1 cellular context compared by ENCODE assay signal in genomic region chr16:67660564-67661028, GRCh38.
TF ChIP-seq lines count a peak whose summit lies in the region.

PARD6A (plus strand) TSS chr16:67660960; CDS start chr16:67661039, 79 bp downstream.

TF ChIP-seq in K562, 482 proteins besides CTCF, POLR2A, EP300 and RAD21 (continued from another document and continues in another):
- TF ChIP-seq, protein P1, sequence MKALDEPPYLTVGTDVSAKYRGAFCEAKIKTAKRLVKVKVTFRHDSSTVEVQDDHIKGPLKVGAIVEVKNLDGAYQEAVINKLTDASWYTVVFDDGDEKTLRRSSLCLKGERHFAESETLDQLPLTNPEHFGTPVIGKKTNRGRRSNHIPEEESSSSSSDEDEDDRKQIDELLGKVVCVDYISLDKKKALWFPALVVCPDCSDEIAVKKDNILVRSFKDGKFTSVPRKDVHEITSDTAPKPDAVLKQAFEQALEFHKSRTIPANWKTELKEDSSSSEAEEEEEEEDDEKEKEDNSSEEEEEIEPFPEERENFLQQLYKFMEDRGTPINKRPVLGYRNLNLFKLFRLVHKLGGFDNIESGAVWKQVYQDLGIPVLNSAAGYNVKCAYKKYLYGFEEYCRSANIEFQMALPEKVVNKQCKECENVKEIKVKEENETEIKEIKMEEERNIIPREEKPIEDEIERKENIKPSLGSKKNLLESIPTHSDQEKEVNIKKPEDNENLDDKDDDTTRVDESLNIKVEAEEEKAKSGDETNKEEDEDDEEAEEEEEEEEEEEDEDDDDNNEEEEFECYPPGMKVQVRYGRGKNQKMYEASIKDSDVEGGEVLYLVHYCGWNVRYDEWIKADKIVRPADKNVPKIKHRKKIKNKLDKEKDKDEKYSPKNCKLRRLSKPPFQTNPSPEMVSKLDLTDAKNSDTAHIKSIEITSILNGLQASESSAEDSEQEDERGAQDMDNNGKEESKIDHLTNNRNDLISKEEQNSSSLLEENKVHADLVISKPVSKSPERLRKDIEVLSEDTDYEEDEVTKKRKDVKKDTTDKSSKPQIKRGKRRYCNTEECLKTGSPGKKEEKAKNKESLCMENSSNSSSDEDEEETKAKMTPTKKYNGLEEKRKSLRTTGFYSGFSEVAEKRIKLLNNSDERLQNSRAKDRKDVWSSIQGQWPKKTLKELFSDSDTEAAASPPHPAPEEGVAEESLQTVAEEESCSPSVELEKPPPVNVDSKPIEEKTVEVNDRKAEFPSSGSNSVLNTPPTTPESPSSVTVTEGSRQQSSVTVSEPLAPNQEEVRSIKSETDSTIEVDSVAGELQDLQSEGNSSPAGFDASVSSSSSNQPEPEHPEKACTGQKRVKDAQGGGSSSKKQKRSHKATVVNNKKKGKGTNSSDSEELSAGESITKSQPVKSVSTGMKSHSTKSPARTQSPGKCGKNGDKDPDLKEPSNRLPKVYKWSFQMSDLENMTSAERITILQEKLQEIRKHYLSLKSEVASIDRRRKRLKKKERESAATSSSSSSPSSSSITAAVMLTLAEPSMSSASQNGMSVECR (CRISPR knock-in tag; IDR thresholded peaks at IDR 0.05): peak; percentile 58; the same call in 1 of the 2 replicates
- no peak for TF ChIP-seq EZH2 (IDR thresholded peaks at IDR 0.05; ENCODE audit: borderline replicate concordance, low read depth, low read length)
- no peak for TF ChIP-seq ZNF184 (CRISPR knock-in tag; IDR thresholded peaks at IDR 0.05)
- TF ChIP-seq ZNF76 (CRISPR knock-in tag; IDR thresholded peaks at IDR 0.05; ENCODE audit: borderline replicate concordance): 0 out of 2 replicates have a peak, but pooled peaks have one; percentile 20
- TF ChIP-seq BRD4 (IDR thresholded peaks at IDR 0.05): no peak
- no peak for TF ChIP-seq ZNF212 (CRISPR knock-in tag; IDR thresholded peaks at IDR 0.05)
- no peak for TF ChIP-seq CHCHD3 (CRISPR knock-in tag; IDR thresholded peaks at IDR 0.05)
- TF ChIP-seq RNF2 (IDR thresholded peaks at IDR 0.05): no peak
- no peak for TF ChIP-seq ZKSCAN3 (CRISPR knock-in tag; IDR thresholded peaks at IDR 0.05)
- TF ChIP-seq ATF7 (IDR thresholded peaks at IDR 0.05): peak; percentile 96
- TF ChIP-seq, protein P2, sequence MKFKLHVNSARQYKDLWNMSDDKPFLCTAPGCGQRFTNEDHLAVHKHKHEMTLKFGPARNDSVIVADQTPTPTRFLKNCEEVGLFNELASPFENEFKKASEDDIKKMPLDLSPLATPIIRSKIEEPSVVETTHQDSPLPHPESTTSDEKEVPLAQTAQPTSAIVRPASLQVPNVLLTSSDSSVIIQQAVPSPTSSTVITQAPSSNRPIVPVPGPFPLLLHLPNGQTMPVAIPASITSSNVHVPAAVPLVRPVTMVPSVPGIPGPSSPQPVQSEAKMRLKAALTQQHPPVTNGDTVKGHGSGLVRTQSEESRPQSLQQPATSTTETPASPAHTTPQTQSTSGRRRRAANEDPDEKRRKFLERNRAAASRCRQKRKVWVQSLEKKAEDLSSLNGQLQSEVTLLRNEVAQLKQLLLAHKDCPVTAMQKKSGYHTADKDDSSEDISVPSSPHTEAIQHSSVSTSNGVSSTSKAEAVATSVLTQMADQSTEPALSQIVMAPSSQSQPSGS (CRISPR knock-in tag; IDR thresholded peaks at IDR 0.05): no peak
- TF ChIP-seq, protein P3, sequence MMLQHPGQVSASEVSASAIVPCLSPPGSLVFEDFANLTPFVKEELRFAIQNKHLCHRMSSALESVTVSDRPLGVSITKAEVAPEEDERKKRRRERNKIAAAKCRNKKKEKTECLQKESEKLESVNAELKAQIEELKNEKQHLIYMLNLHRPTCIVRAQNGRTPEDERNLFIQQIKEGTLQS (IDR thresholded peaks at IDR 0.05): peak; percentile 99
- TF ChIP-seq, protein P3 (CRISPR knock-in tag; conservative IDR thresholded peaks at IDR 0.05): peak; percentile 98
- no peak for TF ChIP-seq FOXA1 (IDR thresholded peaks at IDR 0.05; ENCODE audit: borderline replicate concordance)
- TF ChIP-seq, protein P4, sequence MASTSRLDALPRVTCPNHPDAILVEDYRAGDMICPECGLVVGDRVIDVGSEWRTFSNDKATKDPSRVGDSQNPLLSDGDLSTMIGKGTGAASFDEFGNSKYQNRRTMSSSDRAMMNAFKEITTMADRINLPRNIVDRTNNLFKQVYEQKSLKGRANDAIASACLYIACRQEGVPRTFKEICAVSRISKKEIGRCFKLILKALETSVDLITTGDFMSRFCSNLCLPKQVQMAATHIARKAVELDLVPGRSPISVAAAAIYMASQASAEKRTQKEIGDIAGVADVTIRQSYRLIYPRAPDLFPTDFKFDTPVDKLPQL (IDR thresholded peaks at IDR 0.05; ENCODE audit: extremely low read depth, insufficient read length): no peak
- TF ChIP-seq POLR3G (IDR thresholded peaks at IDR 0.05; ENCODE audit: extremely low read depth, insufficient read length, insufficient replicate concordance): no peak
- no peak for TF ChIP-seq ZNF696 (CRISPR knock-in tag; conservative IDR thresholded peaks at IDR 0.05)
- no peak for TF ChIP-seq MAFG (tag; conservative IDR thresholded peaks at IDR 0.05)
- TF ChIP-seq, protein P5, sequence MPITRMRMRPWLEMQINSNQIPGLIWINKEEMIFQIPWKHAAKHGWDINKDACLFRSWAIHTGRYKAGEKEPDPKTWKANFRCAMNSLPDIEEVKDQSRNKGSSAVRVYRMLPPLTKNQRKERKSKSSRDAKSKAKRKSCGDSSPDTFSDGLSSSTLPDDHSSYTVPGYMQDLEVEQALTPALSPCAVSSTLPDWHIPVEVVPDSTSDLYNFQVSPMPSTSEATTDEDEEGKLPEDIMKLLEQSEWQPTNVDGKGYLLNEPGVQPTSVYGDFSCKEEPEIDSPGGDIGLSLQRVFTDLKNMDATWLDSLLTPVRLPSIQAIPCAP (CRISPR knock-in tag; IDR thresholded peaks at IDR 0.05; ENCODE audit: borderline replicate concordance): no peak
- TF ChIP-seq, protein P6, sequence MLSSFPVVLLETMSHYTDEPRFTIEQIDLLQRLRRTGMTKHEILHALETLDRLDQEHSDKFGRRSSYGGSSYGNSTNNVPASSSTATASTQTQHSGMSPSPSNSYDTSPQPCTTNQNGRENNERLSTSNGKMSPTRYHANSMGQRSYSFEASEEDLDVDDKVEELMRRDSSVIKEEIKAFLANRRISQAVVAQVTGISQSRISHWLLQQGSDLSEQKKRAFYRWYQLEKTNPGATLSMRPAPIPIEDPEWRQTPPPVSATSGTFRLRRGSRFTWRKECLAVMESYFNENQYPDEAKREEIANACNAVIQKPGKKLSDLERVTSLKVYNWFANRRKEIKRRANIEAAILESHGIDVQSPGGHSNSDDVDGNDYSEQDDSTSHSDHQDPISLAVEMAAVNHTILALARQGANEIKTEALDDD (IDR thresholded peaks at IDR 0.05): no peak
- peak; percentile 58; the same call in 1 of the 2 replicates for TF ChIP-seq RB1 (IDR thresholded peaks at IDR 0.05; ENCODE audit: low read depth)
- TF ChIP-seq ZNF408 (CRISPR knock-in tag; IDR thresholded peaks at IDR 0.05; ENCODE audit: low read depth): no peak
- TF ChIP-seq GMEB1 (CRISPR knock-in tag; IDR thresholded peaks at IDR 0.05): peak; percentile 89
- TF ChIP-seq CC2D1A (IDR thresholded peaks at IDR 0.05): no peak
- TF ChIP-seq ZKSCAN8 (CRISPR knock-in tag; IDR thresholded peaks at IDR 0.05): no peak
- no peak for TF ChIP-seq ZNF583 (CRISPR knock-in tag; IDR thresholded peaks at IDR 0.05)
- TF ChIP-seq ZZZ3 (IDR thresholded peaks at IDR 0.05): no peak
- TF ChIP-seq, protein P7, sequence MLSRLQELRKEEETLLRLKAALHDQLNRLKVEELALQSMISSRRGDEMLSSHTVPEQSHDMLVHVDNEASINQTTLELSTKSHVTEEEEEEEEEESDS (CRISPR knock-in tag; IDR thresholded peaks at IDR 0.05): no peak
- TF ChIP-seq TCF15 (CRISPR knock-in tag; IDR thresholded peaks at IDR 0.05): no peak
- TF ChIP-seq MCM2 (IDR thresholded peaks at IDR 0.05; ENCODE audit: low read depth): no peak
- TF ChIP-seq MGA (IDR thresholded peaks at IDR 0.05): no peak
- TF ChIP-seq, protein P8, sequence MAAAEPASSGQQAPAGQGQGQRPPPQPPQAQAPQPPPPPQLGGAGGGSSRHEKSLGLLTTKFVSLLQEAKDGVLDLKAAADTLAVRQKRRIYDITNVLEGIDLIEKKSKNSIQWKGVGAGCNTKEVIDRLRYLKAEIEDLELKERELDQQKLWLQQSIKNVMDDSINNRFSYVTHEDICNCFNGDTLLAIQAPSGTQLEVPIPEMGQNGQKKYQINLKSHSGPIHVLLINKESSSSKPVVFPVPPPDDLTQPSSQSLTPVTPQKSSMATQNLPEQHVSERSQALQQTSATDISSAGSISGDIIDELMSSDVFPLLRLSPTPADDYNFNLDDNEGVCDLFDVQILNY (CRISPR knock-in tag; IDR thresholded peaks at IDR 0.05): no peak
- no peak for TF ChIP-seq SMC3 (conservative IDR thresholded peaks at IDR 0.05; ENCODE audit: insufficient read depth, low read depth, low read length)
- TF ChIP-seq NUFIP1 (IDR thresholded peaks at IDR 0.05; ENCODE audit: partially characterized antibody): no peak
- TF ChIP-seq BRF1 (IDR thresholded peaks at IDR 0.05; ENCODE audit: borderline replicate concordance, extremely low read depth, insufficient read length): no peak
